In genomic region chr10:124705021-124705740, GRCh38 we compare ENCODE assay signal across 10 cellular contexts. TPM values are rescaled to one million over a fixed set of nuclear protein-coding genes. Genes with fewer than 3 reads are reported as not detected.
DNase-seq lines count a peak whose midpoint lies in the region; ATAC-seq and TF ChIP-seq lines count a peak whose summit lies in the region.
"Had no signal": no experiment of that assay in that cellular context is flagged by ENCODE, and none has a peak within 500 bp of the region (broad histone marks: within the 10 kb centered on the region; RNA-seq: fewer than 3 reads in every experiment).

No MANE protein-coding gene starts in this region.

- no peak overlapping the region for H3K4me3 ChIP-seq in HL-60 (replicated peaks; ENCODE audit: insufficient read depth, low read length)

- H3K4me1 Mint-ChIP-seq in CD14-positive monocyte: peaks cover 75% of the 10 kb centered on the region
- H3K4me1 Mint-ChIP-seq in natural killer cell treated with Interleukin-12 subunit alpha and Interleukin-12 subunit beta and Interleukin-15 and Interleukin-18, amount 100 ng/mL, for 72 hours (ENCODE audit: low read depth in 2 of 2): peaks cover 86 to 90% of the 10 kb centered on the region in 2 donors

- ATAC-seq in natural killer cell treated with Interleukin-12 subunit alpha and Interleukin-12 subunit beta and Interleukin-15 and Interleukin-18, amount 100 ng/mL, for 72 hours: peak; percentile 53 to 60
- no peak for ATAC-seq in HG03025 (IDR thresholded peaks at IDR 0.05; ENCODE audit: low FRiP score, unreplicated experiment)

- intact Hi-C loops in CD14-positive monocyte (cut with micrococcal nuclease): loop anchor here in 1 of 2 donors (5.0 kb wide), 1 partner anchor 37 kb away; the partner anchor contains the start of gene FAM53B

- H3K36me3 Mint-ChIP-seq in CD14-positive monocyte: peaks cover 48 to 58% of the 10 kb centered on the region in 2 donors
- peaks cover 4% of the 10 kb centered on the region for H3K36me3 Mint-ChIP-seq in natural killer cell treated with Interleukin-12 subunit alpha and Interleukin-12 subunit beta and Interleukin-15 and Interleukin-18, amount 100 ng/mL, for 72 hours

- H3K4me3 Mint-ChIP-seq in CD14-positive monocyte: no peak overlapping the region
- peak overlapping the region; percentile 37 for H3K4me3 Mint-ChIP-seq in natural killer cell treated with Interleukin-12 subunit alpha and Interleukin-12 subunit beta and Interleukin-15 and Interleukin-18, amount 100 ng/mL, for 72 hours

- H3K27me3 Mint-ChIP-seq in CD14-positive monocyte (ENCODE audit: low read depth in 3 of 3): no peaks in the 10 kb centered on the region
- H3K27me3 Mint-ChIP-seq in natural killer cell treated with Interleukin-12 subunit alpha and Interleukin-12 subunit beta and Interleukin-15 and Interleukin-18, amount 100 ng/mL, for 72 hours: no peaks in the 10 kb centered on the region

- H3K27ac ChIP-seq in HL-60 (replicated peaks) (peak overlapping the region; percentile 72), angular gyrus (ENCODE audit: low read depth, low read length) (peak overlapping the region; percentile 95)

- TF ChIP-seq CTCF in CD14-positive monocyte (IDR thresholded peaks at IDR 0.05) (no peak), HL-60 (IDR thresholded peaks at IDR 0.05; ENCODE audit: insufficient read depth, low read length) (no peak)

- peak overlapping the region in 5 of 7 donors; percentile 40 to 92 (median 60) for H3K27ac Mint-ChIP-seq in CD14-positive monocyte
- H3K27ac Mint-ChIP-seq in natural killer cell treated with Interleukin-12 subunit alpha and Interleukin-12 subunit beta and Interleukin-15 and Interleukin-18, amount 100 ng/mL, for 72 hours: peak overlapping the region; percentile 93 to 94

- no peaks in the 10 kb centered on the region for H3K9me3 Mint-ChIP-seq in CD14-positive monocyte
- no peaks in the 10 kb centered on the region for H3K9me3 Mint-ChIP-seq in natural killer cell treated with Interleukin-12 subunit alpha and Interleukin-12 subunit beta and Interleukin-15 and Interleukin-18, amount 100 ng/mL, for 72 hours

- DNase-seq in CD14-positive monocyte (ENCODE audit: low spot score): no peak
- peak in 1 of 2 experiments; percentile 77 for DNase-seq in HL-60 (ENCODE audit: low read depth in 1 of 2, low spot score in 1 of 2)
- DNase-seq in natural killer cell treated with Interleukin-12 subunit alpha and Interleukin-12 subunit beta and Interleukin-15 and Interleukin-18, amount 100 ng/mL, for 72 hours (ENCODE audit: low spot score): no peak
- DNase-seq in HuH-7 (ENCODE audit: low spot score): no peak
- DNase-seq in activated CD4-positive, CD25-positive, alpha-beta regulatory T cell treated with anti-CD3 and anti-CD28 coated beads, Interleukin-2, amount 50 U/mL, for 72 hours: no peak
- DNase-seq in NCI-H526 treated with DMSO at 0.1 percent for 48 hours (lab: John Stamatoyannopoulos, UW): no peak
- DNase-seq: DMS153, glutamatergic neuron had no signal

- H3K27me3 ChIP-seq in HL-60 (ENCODE audit: insufficient read depth, poor library complexity, severe bottlenecking): no peaks in the 10 kb centered on the region

RNA-seq across cellular contexts. Expression of gene FAM53B, which starts 39.0 kb away (rescaled TPM):
- polyA plus RNA-seq in CD14-positive monocyte: 10 to 100 TPM in 1 of 2 donors, 1 to 10 TPM in 1; 5.8 to 12.6 TPM
- total RNA-seq in natural killer cell treated with Interleukin-12 subunit alpha and Interleukin-12 subunit beta and Interleukin-15 and Interleukin-18, amount 100 ng/mL, for 72 hours: 10 to 100 TPM; 16.6 to 21.8 TPM
